2 cellular contexts compared by ENCODE assay signal in genomic region chr3:12835005-12835665, GRCh38.
TF ChIP-seq lines count a peak whose summit lies in the region.

No MANE protein-coding gene starts in this region.

TF ChIP-seq in A549, 52 proteins besides CTCF, POLR2A, EP300 and RAD21:
- TF ChIP-seq MAZ (IDR thresholded peaks at IDR 0.05; ENCODE audit: borderline replicate concordance, low read depth, low read length) (no peak), CEBPB (IDR thresholded peaks at IDR 0.05) (no peak), CHD4 (IDR thresholded peaks at IDR 0.05; ENCODE audit: borderline replicate concordance) (no peak), POLR2AphosphoS2 (conservative IDR thresholded peaks at IDR 0.05; ENCODE audit: low read length) (peak; percentile 66), RFX5 (IDR thresholded peaks at IDR 0.05) (no peak)

TF ChIP-seq in K562, 482 proteins besides CTCF, POLR2A, EP300 and RAD21:
- TF ChIP-seq SIRT6 (IDR thresholded peaks at IDR 0.05; ENCODE audit: low read depth, low read length): peak; percentile 87
- no peak for TF ChIP-seq CCAR2 (IDR thresholded peaks at IDR 0.05; ENCODE audit: low read depth, low read length)
- peak; percentile 44; the same call in 1 of the 2 replicates for TF ChIP-seq POLR2AphosphoS5 (IDR thresholded peaks at IDR 0.05; ENCODE audit: control insufficient read depth, insufficient read depth, low read depth, low read length)
- 0 out of 2 replicates have a peak, but pooled peaks have one; percentile 18 for TF ChIP-seq SUPT5H (IDR thresholded peaks at IDR 0.05)
- TF ChIP-seq RBFOX2 (IDR thresholded peaks at IDR 0.05; ENCODE audit: low read depth, low read length): peak; percentile 53; the same call in 1 of the 2 replicates
- no peak for TF ChIP-seq NCOA6 (IDR thresholded peaks at IDR 0.05)
- no peak for TF ChIP-seq ZFPM2 (CRISPR knock-in tag; IDR thresholded peaks at IDR 0.05)
- no peak for TF ChIP-seq XRCC5 (IDR thresholded peaks at IDR 0.05; ENCODE audit: low read depth, low read length)
- no peak for TF ChIP-seq SRSF7 (optimal IDR thresholded peaks at IDR 0.05; ENCODE audit: low read depth, low read length)
- 0 out of 2 replicates have a peak, but pooled peaks have one; percentile 11 for TF ChIP-seq LCOR (CRISPR knock-in tag; IDR thresholded peaks at IDR 0.05)
- TF ChIP-seq ZEB2 (IDR thresholded peaks at IDR 0.05): no peak
- TF ChIP-seq USF2 (CRISPR knock-in tag; IDR thresholded peaks at IDR 0.05): no peak
- TF ChIP-seq ZNF316 (IDR thresholded peaks at IDR 0.05): 0 out of 2 replicates have a peak, but pooled peaks have one; percentile 6
- TF ChIP-seq POLR2AphosphoS2 (IDR thresholded peaks at IDR 0.05; ENCODE audit: low read length): 0 out of 2 replicates have a peak, but pooled peaks have one; percentile 74
- TF ChIP-seq PML (IDR thresholded peaks at IDR 0.05; ENCODE audit: low read length): 0 out of 2 replicates have a peak, but pooled peaks have one; percentile 23
